Comparison of ENCODE assay signal across 15 cellular contexts in genomic region chr7:4195650-4196049, GRCh38.
"Had no signal": no experiment of that assay in that cellular context is flagged by ENCODE, and none has a peak within 500 bp of the region (broad histone marks: within the 10 kb centered on the region; RNA-seq: fewer than 3 reads in every experiment).

No MANE protein-coding gene starts in this region.

- H3K27ac ChIP-seq: dorsolateral prefrontal cortex, hepatocyte had no signal

- H3K79me2 ChIP-seq: hepatocyte had no signal

- H3K27me3 ChIP-seq: hepatocyte had no signal

- H3K4me2 ChIP-seq: hepatocyte, smooth muscle cell had no signal

- ATAC-seq: naive thymus-derived CD4-positive, alpha-beta T cell; right cardiac atrium had no signal

- DNase-seq: cortex of kidney; dorsolateral prefrontal cortex; effector CD8-positive, alpha-beta T cell; foreskin fibroblast; head of caudate nucleus; kidney glomerular epithelial cell; mammary epithelial cell; naive thymus-derived CD4-positive, alpha-beta T cell; nephron progenitor cell; stimulated activated CD4-positive, alpha-beta T cell treated with anti-CD3 and anti-CD28 coated beads, Interleukin-2, amount 100 ng/mL, for 48 hours; stimulated activated naive CD4-positive, alpha-beta T cell treated with Interleukin-2 at 50 U/mL for 16 hours; trophoblast cell had no signal

- H3K4me3 ChIP-seq: dorsolateral prefrontal cortex, hepatocyte, smooth muscle cell had no signal

- H2AFZ ChIP-seq: hepatocyte had no signal
